Comparison of ENCODE assay signal across 1 cellular context in genomic region chr1:2233997-2234761, GRCh38.
TF ChIP-seq lines count a peak whose summit lies in the region.

No MANE protein-coding gene starts in this region.

TF ChIP-seq in K562, 482 proteins besides CTCF, POLR2A, EP300 and RAD21 (continued from another document):
- TF ChIP-seq IRF9 (tag; IDR thresholded peaks at IDR 0.05) = 0 out of 2 replicates have a peak, but pooled peaks have one; percentile 54
- peak; percentile 77 for TF ChIP-seq CEBPG (CRISPR knock-in tag; IDR thresholded peaks at IDR 0.05)
- peak; percentile 94 to 98 for TF ChIP-seq CEBPG (tag; conservative IDR thresholded peaks at IDR 0.05 in 1 of 2, IDR thresholded peaks at IDR 0.05 in 1 of 2)
- TF ChIP-seq, protein P1, sequence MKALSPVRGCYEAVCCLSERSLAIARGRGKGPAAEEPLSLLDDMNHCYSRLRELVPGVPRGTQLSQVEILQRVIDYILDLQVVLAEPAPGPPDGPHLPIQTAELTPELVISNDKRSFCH (CRISPR knock-in tag; IDR thresholded peaks at IDR 0.05) = no peak
- TF ChIP-seq, protein P1 (tag; IDR thresholded peaks at IDR 0.05) = no peak
- no peak for TF ChIP-seq TFAM (CRISPR knock-in tag; conservative IDR thresholded peaks at IDR 0.05)
- peak; percentile 62 for TF ChIP-seq SMAD4 (CRISPR knock-in tag; conservative IDR thresholded peaks at IDR 0.05)
- no peak for TF ChIP-seq RFX1 (IDR thresholded peaks at IDR 0.05)
- TF ChIP-seq ZNF140 (CRISPR knock-in tag; IDR thresholded peaks at IDR 0.05) = no peak
- TF ChIP-seq, protein P2, sequence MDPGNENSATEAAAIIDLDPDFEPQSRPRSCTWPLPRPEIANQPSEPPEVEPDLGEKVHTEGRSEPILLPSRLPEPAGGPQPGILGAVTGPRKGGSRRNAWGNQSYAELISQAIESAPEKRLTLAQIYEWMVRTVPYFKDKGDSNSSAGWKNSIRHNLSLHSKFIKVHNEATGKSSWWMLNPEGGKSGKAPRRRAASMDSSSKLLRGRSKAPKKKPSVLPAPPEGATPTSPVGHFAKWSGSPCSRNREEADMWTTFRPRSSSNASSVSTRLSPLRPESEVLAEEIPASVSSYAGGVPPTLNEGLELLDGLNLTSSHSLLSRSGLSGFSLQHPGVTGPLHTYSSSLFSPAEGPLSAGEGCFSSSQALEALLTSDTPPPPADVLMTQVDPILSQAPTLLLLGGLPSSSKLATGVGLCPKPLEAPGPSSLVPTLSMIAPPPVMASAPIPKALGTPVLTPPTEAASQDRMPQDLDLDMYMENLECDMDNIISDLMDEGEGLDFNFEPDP (CRISPR knock-in tag; IDR thresholded peaks at IDR 0.05) = no peak
- peak; percentile 27 for TF ChIP-seq HMGN3 (IDR thresholded peaks at IDR 0.05; ENCODE audit: borderline replicate concordance, extremely low read depth, insufficient read length, low read depth, low read length)
- peak; percentile 45; the same call in 1 of the 2 replicates for TF ChIP-seq RBFOX2 (IDR thresholded peaks at IDR 0.05; ENCODE audit: low read depth, low read length)
- no peak for TF ChIP-seq NCOA2 (IDR thresholded peaks at IDR 0.05; ENCODE audit: partially characterized antibody in 2 of 2)
- TF ChIP-seq MCM3 (IDR thresholded peaks at IDR 0.05) = no peak
- no peak for TF ChIP-seq THAP12 (CRISPR knock-in tag; IDR thresholded peaks at IDR 0.05)
- TF ChIP-seq ZNF253 (CRISPR knock-in tag; conservative IDR thresholded peaks at IDR 0.05) = no peak
- 0 out of 2 replicates have a peak, but pooled peaks have one; percentile 21 for TF ChIP-seq CXXC5 (CRISPR knock-in tag; IDR thresholded peaks at IDR 0.05)
- TF ChIP-seq ARID3B (CRISPR knock-in tag; IDR thresholded peaks at IDR 0.05; ENCODE audit: borderline replicate concordance) = no peak
- TF ChIP-seq C11orf30 (IDR thresholded peaks at IDR 0.05; ENCODE audit: low read depth) = no peak
- TF ChIP-seq ZNF740 (CRISPR knock-in tag; IDR thresholded peaks at IDR 0.05) = no peak
- no peak for TF ChIP-seq ZNF740 (tag; IDR thresholded peaks at IDR 0.05)
